In the genomic region with DNA sequence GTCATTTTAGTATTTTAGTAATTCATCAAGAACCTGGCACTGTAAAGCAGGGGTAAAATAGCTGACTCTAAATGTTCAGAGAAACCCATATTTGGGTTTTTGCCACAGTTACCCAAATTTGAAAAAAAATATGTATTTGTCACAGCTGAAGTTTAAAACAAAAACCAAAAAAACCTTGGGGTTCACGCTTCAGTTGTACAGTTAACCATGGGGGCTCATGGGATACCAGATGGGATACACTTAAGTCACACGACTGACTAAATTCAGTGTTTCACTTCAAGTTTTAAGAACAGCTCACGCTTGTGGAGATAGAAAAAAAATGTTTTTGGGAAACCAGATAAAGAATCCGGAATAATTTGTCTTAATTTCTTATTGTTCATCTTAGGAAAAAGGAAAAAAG, we compare ENCODE assay signal across 13 cellular contexts. TPM values are rescaled to one million over a fixed set of nuclear protein-coding genes. Genes with fewer than 3 reads are reported as not detected.
DNase-seq lines count a peak whose midpoint lies in the region; ATAC-seq, FAIRE-seq and TF ChIP-seq lines count a peak whose summit lies in the region.
"Had no signal": no experiment of that assay in that cellular context is flagged by ENCODE, and none has a peak within 500 bp of the region (broad histone marks: within the 10 kb centered on the region; RNA-seq: fewer than 3 reads in every experiment).

No MANE protein-coding gene starts in this region.

- H3K4me3 Mint-ChIP-seq in activated CD8-positive, alpha-beta T cell treated with anti-CD3 and anti-CD28 coated beads for 36 hours = peak overlapping the region; percentile 82
- H3K4me3 Mint-ChIP-seq in activated CD8-positive, alpha-beta T cell treated with anti-CD3 and anti-CD28 coated beads, Interleukin-2, amount 10 ng/mL, durations not matched to agents 7 days and 5 days = no peak overlapping the region
- peak overlapping the region; percentile 97 for H3K4me3 Mint-ChIP-seq in central memory CD8-positive, alpha-beta T cell
- H3K4me3 Mint-ChIP-seq in stimulated activated effector memory CD8-positive, alpha-beta T cell treated with anti-CD3 and anti-CD28 coated beads, Interleukin-12 subunit alpha, Interleukin-12 subunit beta, amount 100 ng/mL, for 72 hours = peak overlapping the region; percentile 92

- H3K9me3 ChIP-seq in KOPT-K1 (ENCODE audit: insufficient read depth, low read length, poor library complexity, severe bottlenecking) = no peaks in the 10 kb centered on the region
- H3K9me3 ChIP-seq: thoracic aorta had no signal

- no peaks in the 10 kb centered on the region for H3K9me3 Mint-ChIP-seq in activated CD8-positive, alpha-beta T cell treated with anti-CD3 and anti-CD28 coated beads for 36 hours
- H3K9me3 Mint-ChIP-seq in activated CD8-positive, alpha-beta T cell treated with anti-CD3 and anti-CD28 coated beads, Interleukin-2, amount 10 ng/mL, durations not matched to agents 7 days and 5 days (ENCODE audit: insufficient read depth) = no peaks in the 10 kb centered on the region
- H3K9me3 Mint-ChIP-seq in central memory CD8-positive, alpha-beta T cell = no peaks in the 10 kb centered on the region
- H3K9me3 Mint-ChIP-seq in stimulated activated effector memory CD8-positive, alpha-beta T cell treated with anti-CD3 and anti-CD28 coated beads, Interleukin-12 subunit alpha, Interleukin-12 subunit beta, amount 100 ng/mL, for 72 hours = no peaks in the 10 kb centered on the region

- H3K27ac Mint-ChIP-seq in activated CD8-positive, alpha-beta T cell treated with anti-CD3 and anti-CD28 coated beads for 36 hours = peak overlapping the region; percentile 74
- H3K27ac Mint-ChIP-seq in activated CD8-positive, alpha-beta T cell treated with anti-CD3 and anti-CD28 coated beads, Interleukin-2, amount 10 ng/mL, durations not matched to agents 7 days and 5 days = no peak overlapping the region
- peak overlapping the region; percentile 9 for H3K27ac Mint-ChIP-seq in central memory CD8-positive, alpha-beta T cell (ENCODE audit: low read depth)
- H3K27ac Mint-ChIP-seq in stimulated activated effector memory CD8-positive, alpha-beta T cell treated with anti-CD3 and anti-CD28 coated beads, Interleukin-12 subunit alpha, Interleukin-12 subunit beta, amount 100 ng/mL, for 72 hours = peak overlapping the region; percentile 85

- TF ChIP-seq CTCF in activated CD8-positive, alpha-beta T cell treated with anti-CD3 and anti-CD28 coated beads for 36 hours (IDR thresholded peaks at IDR 0.05) = no peak

- intact Hi-C loops in activated CD8-positive, alpha-beta T cell treated with anti-CD3 and anti-CD28 coated beads for 36 hours (cut with micrococcal nuclease) = loop anchor here (5.0 kb wide), 2 partner anchors 35 to 65 kb away; no protein-coding TSS in a partner anchor

- H3K27ac ChIP-seq in KOPT-K1 (ENCODE audit: low read depth, low read length, poor library complexity, severe bottlenecking) = peak overlapping the region; percentile 14
- H3K27ac ChIP-seq: thoracic aorta had no signal

- ATAC-seq in activated CD8-positive, alpha-beta T cell treated with anti-CD3 and anti-CD28 coated beads for 36 hours = no peak
- ATAC-seq in activated CD8-positive, alpha-beta T cell treated with anti-CD3 and anti-CD28 coated beads, Interleukin-2, amount 10 ng/mL, durations not matched to agents 7 days and 5 days = no peak
- ATAC-seq in central memory CD8-positive, alpha-beta T cell (replicated peaks; ENCODE audit: extremely low read depth, poor library complexity, severe bottlenecking) = no peak
- ATAC-seq in stimulated activated effector memory CD8-positive, alpha-beta T cell treated with anti-CD3 and anti-CD28 coated beads, Interleukin-12 subunit alpha, Interleukin-12 subunit beta, amount 100 ng/mL, for 72 hours = no peak
- ATAC-seq in GM21360 (IDR thresholded peaks at IDR 0.05; ENCODE audit: unreplicated experiment) = no peak
- ATAC-seq: sciatic nerve had no signal

- CTCF ChIA-PET in activated CD8-positive, alpha-beta T cell treated with anti-CD3 and anti-CD28 coated beads for 36 hours (lab: Charles Lee) = interaction anchor here (1.1 to 3.7 kb wide), 6 partner anchors 10 to 483 kb away, joined by 3 to 20 read pairs (median 4); no protein-coding TSS in a partner anchor
- CTCF ChIA-PET in activated CD8-positive, alpha-beta T cell treated with anti-CD3 and anti-CD28 coated beads, Interleukin-2, amount 10 ng/mL, durations not matched to agents 7 days and 5 days (lab: Charles Lee) = interaction anchor here (0.6 to 6.4 kb wide), 5 partner anchors 27 to 66 kb away, joined by 3 to 61 read pairs (median 6); a partner anchor contains a TSS

- no peak for FAIRE-seq in urothelium cell line (lab: Jason Lieb, UNC)

- peaks cover 47% of the 10 kb centered on the region for H3K4me1 Mint-ChIP-seq in activated CD8-positive, alpha-beta T cell treated with anti-CD3 and anti-CD28 coated beads for 36 hours (ENCODE audit: low read depth)
- peaks cover 46% of the 10 kb centered on the region for H3K4me1 Mint-ChIP-seq in activated CD8-positive, alpha-beta T cell treated with anti-CD3 and anti-CD28 coated beads, Interleukin-2, amount 10 ng/mL, durations not matched to agents 7 days and 5 days (ENCODE audit: low read depth)
- H3K4me1 Mint-ChIP-seq in central memory CD8-positive, alpha-beta T cell = peaks cover 42% of the 10 kb centered on the region
- H3K4me1 Mint-ChIP-seq in stimulated activated effector memory CD8-positive, alpha-beta T cell treated with anti-CD3 and anti-CD28 coated beads, Interleukin-12 subunit alpha, Interleukin-12 subunit beta, amount 100 ng/mL, for 72 hours = peaks cover 58% of the 10 kb centered on the region

- H3K27me3 Mint-ChIP-seq in activated CD8-positive, alpha-beta T cell treated with anti-CD3 and anti-CD28 coated beads for 36 hours = no peaks in the 10 kb centered on the region
- no peaks in the 10 kb centered on the region for H3K27me3 Mint-ChIP-seq in activated CD8-positive, alpha-beta T cell treated with anti-CD3 and anti-CD28 coated beads, Interleukin-2, amount 10 ng/mL, durations not matched to agents 7 days and 5 days (ENCODE audit: low read depth)
- no peaks in the 10 kb centered on the region for H3K27me3 Mint-ChIP-seq in central memory CD8-positive, alpha-beta T cell

- POLR2A ChIA-PET in activated CD8-positive, alpha-beta T cell treated with anti-CD3 and anti-CD28 coated beads for 36 hours (lab: Charles Lee) = interaction anchor here (1.2 to 2.1 kb wide), 5 partner anchors 37 to 67 kb away, joined by 3 to 6 read pairs (median 5); a partner anchor contains a TSS
- POLR2A ChIA-PET in activated CD8-positive, alpha-beta T cell treated with anti-CD3 and anti-CD28 coated beads, Interleukin-2, amount 10 ng/mL, durations not matched to agents 7 days and 5 days (lab: Charles Lee) = interaction anchor here (0.6 kb wide), 1 partner anchor 35 kb away, joined by 4 read pairs; no protein-coding TSS in a partner anchor

- peaks cover 15% of the 10 kb centered on the region for H3K36me3 Mint-ChIP-seq in activated CD8-positive, alpha-beta T cell treated with anti-CD3 and anti-CD28 coated beads for 36 hours (ENCODE audit: low read depth)
- H3K36me3 Mint-ChIP-seq in activated CD8-positive, alpha-beta T cell treated with anti-CD3 and anti-CD28 coated beads, Interleukin-2, amount 10 ng/mL, durations not matched to agents 7 days and 5 days (ENCODE audit: low read depth) = peaks cover 9% of the 10 kb centered on the region
- H3K36me3 Mint-ChIP-seq in central memory CD8-positive, alpha-beta T cell (ENCODE audit: insufficient read depth) = peaks cover 10% of the 10 kb centered on the region
- peaks cover 63% of the 10 kb centered on the region for H3K36me3 Mint-ChIP-seq in stimulated activated effector memory CD8-positive, alpha-beta T cell treated with anti-CD3 and anti-CD28 coated beads, Interleukin-12 subunit alpha, Interleukin-12 subunit beta, amount 100 ng/mL, for 72 hours

- H3K36me3 ChIP-seq in KOPT-K1 (ENCODE audit: insufficient read depth, low read length) = peaks cover 4% of the 10 kb centered on the region
- H3K36me3 ChIP-seq: thoracic aorta had no signal

- no peak for DNase-seq in activated CD8-positive, alpha-beta T cell treated with anti-CD3 and anti-CD28 coated beads for 36 hours
- no peak for DNase-seq in activated CD8-positive, alpha-beta T cell treated with anti-CD3 and anti-CD28 coated beads, Interleukin-2, amount 10 ng/mL, durations not matched to agents 7 days and 5 days
- DNase-seq in central memory CD8-positive, alpha-beta T cell (ENCODE audit: low spot score in 2 of 2) = no peak
- DNase-seq in stimulated activated effector memory CD8-positive, alpha-beta T cell treated with anti-CD3 and anti-CD28 coated beads, Interleukin-12 subunit alpha, Interleukin-12 subunit beta, amount 100 ng/mL, for 72 hours (ENCODE audit: low spot score in 2 of 2) = peak in 1 of 2 donors; percentile 58
- DNase-seq in DMS53 (lab: John Stamatoyannopoulos, UW) (no peak), urothelium cell line (ENCODE audit: low spot score) (no peak)
- DNase-seq: kidney glomerular epithelial cell, NCI-H187 treated with DMSO at 0.1 percent for 48 hours, SIG-M5 had no signal

RNA-seq across cellular contexts. Expression of a gene that starts 2.1 kb away (rescaled TPM):
- total RNA-seq in activated CD8-positive, alpha-beta T cell treated with anti-CD3 and anti-CD28 coated beads for 36 hours = 1 to 10 TPM; 5.3 to 6.2 TPM
- total RNA-seq in activated CD8-positive, alpha-beta T cell treated with anti-CD3 and anti-CD28 coated beads, Interleukin-2, amount 10 ng/mL, durations not matched to agents 7 days and 5 days = 1 to 10 TPM; 4.7 to 5.2 TPM

RNA-seq across cellular contexts. Expression of a gene that starts 2.3 kb away (rescaled TPM):
- total RNA-seq in activated CD8-positive, alpha-beta T cell treated with anti-CD3 and anti-CD28 coated beads for 36 hours = 10 to 100 TPM; 12.8 to 16.3 TPM
- 10 to 100 TPM; 22.2 TPM for total RNA-seq in activated CD8-positive, alpha-beta T cell treated with anti-CD3 and anti-CD28 coated beads, Interleukin-2, amount 10 ng/mL, durations not matched to agents 7 days and 5 days

RNA-seq across cellular contexts. Expression of a gene that starts 31.7 kb away (rescaled TPM):
- total RNA-seq in activated CD8-positive, alpha-beta T cell treated with anti-CD3 and anti-CD28 coated beads for 36 hours = 10 to 100 TPM; 11.4 to 12.7 TPM
- 10 to 100 TPM; 25.7 to 25.9 TPM for total RNA-seq in activated CD8-positive, alpha-beta T cell treated with anti-CD3 and anti-CD28 coated beads, Interleukin-2, amount 10 ng/mL, durations not matched to agents 7 days and 5 days
